In genomic region chr6:1057490-1058135, GRCh38 we compare ENCODE assay signal across 18 cellular contexts.
DNase-seq lines count a peak whose midpoint lies in the region; ATAC-seq and TF ChIP-seq lines count a peak whose summit lies in the region.
"Had no signal": no experiment of that assay in that cellular context is flagged by ENCODE, and none has a peak within 500 bp of the region (broad histone marks: within the 10 kb centered on the region; RNA-seq: fewer than 3 reads in every experiment).

No MANE protein-coding gene starts in this region.

- peak overlapping the region; percentile 24 for H3K27ac Mint-ChIP-seq in nephron progenitor cell
- H3K27ac Mint-ChIP-seq in CD8-positive, alpha-beta memory T cell, result no peak overlapping the region
- H3K27ac Mint-ChIP-seq: IgD-negative memory B cell had no signal

- no peaks in the 10 kb centered on the region for H3K36me3 Mint-ChIP-seq in nephron progenitor cell (ENCODE audit: low read depth)
- H3K36me3 Mint-ChIP-seq in CD8-positive, alpha-beta memory T cell, result no peaks in the 10 kb centered on the region
- H3K36me3 Mint-ChIP-seq: IgD-negative memory B cell had no signal

- H3K4me1 Mint-ChIP-seq in nephron progenitor cell, result peaks cover 5% of the 10 kb centered on the region
- no peaks in the 10 kb centered on the region for H3K4me1 Mint-ChIP-seq in CD8-positive, alpha-beta memory T cell
- H3K4me1 Mint-ChIP-seq: IgD-negative memory B cell had no signal

- DNase-seq in NCI-H82 (lab: John Stamatoyannopoulos, UW), result peak; percentile 34
- DNase-seq in NCI-H82 treated with DMSO at 0.1 percent for 48 hours (lab: John Stamatoyannopoulos, UW; ENCODE audit: unreplicated experiment), result no peak
- peak; percentile 35 for DNase-seq in coronary artery (ENCODE audit: low spot score)
- no peak for DNase-seq in nephron progenitor cell
- no peak for DNase-seq in CD8-positive, alpha-beta memory T cell
- DNase-seq: DND-41, GM23248, H7, NCI-H1048, NCI-H1417, NCI-H1694, NCI-H2029 treated with DMSO at 0.1 percent for 48 hours, PC-3, SK-N-SH, SW 1271 had no signal

- H3K27me3 Mint-ChIP-seq in nephron progenitor cell (ENCODE audit: low read depth, poor library complexity), result peaks cover 11% of the 10 kb centered on the region
- H3K27me3 Mint-ChIP-seq in CD8-positive, alpha-beta memory T cell, result peaks cover 4 to 9% of the 10 kb centered on the region in 2 donors

- no peak overlapping the region for H3K4me3 ChIP-seq in coronary artery
- no peak overlapping the region for H3K4me3 ChIP-seq in CD8-positive, alpha-beta memory T cell (ENCODE audit: low read length)
- H3K4me3 ChIP-seq: GM23248 had no signal

- no peak overlapping the region for H3K4me3 Mint-ChIP-seq in nephron progenitor cell
- H3K4me3 Mint-ChIP-seq in CD8-positive, alpha-beta memory T cell, result no peak overlapping the region
- H3K4me3 Mint-ChIP-seq: IgD-negative memory B cell had no signal

- CTCF ChIA-PET in CD8-positive, alpha-beta memory T cell (lab: Charles Lee), result no interaction called here

- no peaks in the 10 kb centered on the region for H3K4me1 ChIP-seq in CD8-positive, alpha-beta memory T cell (ENCODE audit: insufficient read depth, low read length)

- no peaks in the 10 kb centered on the region for H3K9me3 Mint-ChIP-seq in nephron progenitor cell
- H3K9me3 Mint-ChIP-seq in CD8-positive, alpha-beta memory T cell, result no peaks in the 10 kb centered on the region
- H3K9me3 Mint-ChIP-seq: IgD-negative memory B cell had no signal

- POLR2A ChIA-PET in CD8-positive, alpha-beta memory T cell (lab: Charles Lee), result no interaction called here

- H3K27ac ChIP-seq in coronary artery, result no peak overlapping the region
- H3K27ac ChIP-seq in CD8-positive, alpha-beta memory T cell (ENCODE audit: low read depth, low read length), result no peak overlapping the region
- H3K27ac ChIP-seq: GM23248 had no signal

- H3K9me3 ChIP-seq in CD8-positive, alpha-beta memory T cell (ENCODE audit: low read length), result no peaks in the 10 kb centered on the region
- H3K9me3 ChIP-seq: SK-N-SH had no signal

- no peaks in the 10 kb centered on the region for H3K36me3 ChIP-seq in CD8-positive, alpha-beta memory T cell (ENCODE audit: insufficient read depth, low read length)

- no peaks in the 10 kb centered on the region for H3K27me3 ChIP-seq in CD8-positive, alpha-beta memory T cell (ENCODE audit: insufficient read depth, low read length, poor library complexity, severe bottlenecking)

- no peak for ATAC-seq in GM19351 (IDR thresholded peaks at IDR 0.05; ENCODE audit: unreplicated experiment)
- no peak for ATAC-seq in GM21515 (IDR thresholded peaks at IDR 0.05; ENCODE audit: unreplicated experiment)
- ATAC-seq: PC-3 had no signal

- no peak for TF ChIP-seq CTCF in coronary artery (IDR thresholded peaks at IDR 0.05)
- no peak for TF ChIP-seq CTCF in nephron progenitor cell (IDR thresholded peaks at IDR 0.05)

Comparison
In these comparisons a context has a peak if more than half of its experiments do, and no peak if none do; other contexts are left out.
1. DNase-seq: peak in NCI-H82 (single experiment) and coronary artery (single experiment); none in NCI-H82 treated with DMSO at 0.1 percent for 48 hours (single experiment), nephron progenitor cell (single experiment) and CD8-positive, alpha-beta memory T cell (0 of 5).